Comparison of ENCODE assay signal across 13 cellular contexts in the genomic region with DNA sequence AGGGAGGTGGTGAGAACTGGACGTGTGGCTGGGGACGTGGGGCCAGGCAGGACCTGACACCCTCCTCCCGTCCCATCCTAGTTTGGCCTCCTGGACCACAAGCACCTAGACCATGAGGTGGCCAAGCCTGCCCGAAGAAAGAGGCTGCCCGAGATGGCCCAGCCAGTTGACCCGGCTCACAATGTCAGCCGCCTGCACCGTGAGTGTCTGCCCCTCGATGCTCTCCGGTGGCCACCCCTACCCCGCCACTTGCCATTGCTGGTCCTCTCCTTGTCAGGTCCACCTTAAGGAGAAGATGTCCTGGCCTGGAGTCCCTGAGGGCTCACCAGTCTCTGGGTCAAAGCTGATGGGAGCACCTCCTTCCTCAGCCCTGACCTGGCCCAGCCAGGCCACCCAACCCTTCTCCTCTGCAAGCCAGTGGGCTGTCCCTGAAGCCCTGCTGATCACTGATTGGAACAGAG. TPM values are rescaled to one million over a fixed set of nuclear protein-coding genes. Genes with fewer than 3 reads are reported as not detected.
DNase-seq lines count a peak whose midpoint lies in the region; ATAC-seq and TF ChIP-seq lines count a peak whose summit lies in the region.
"Had no signal": no experiment of that assay in that cellular context is flagged by ENCODE, and none has a peak within 500 bp of the region (broad histone marks: within the 10 kb centered on the region; RNA-seq: fewer than 3 reads in every experiment).

No MANE protein-coding gene starts in this region.

- peak overlapping the region; percentile 81 for H3K4me3 ChIP-seq in brain microvascular endothelial cell (ENCODE audit: low read depth, low read length)
- peak overlapping the region; percentile 5 for H3K4me3 ChIP-seq in skeletal muscle cell (ENCODE audit: low read depth, low read length)
- H3K4me3 ChIP-seq: ovary had no signal

- TF ChIP-seq CTCF in GM20000 (IDR thresholded peaks at IDR 0.05; ENCODE audit: extremely low read depth, missing control alignments) (no peak), brain microvascular endothelial cell (IDR thresholded peaks at IDR 0.05; ENCODE audit: low read depth, low read length, missing control alignments) (no peak)

- peaks cover 34% of the 10 kb centered on the region for H3K36me3 ChIP-seq in brain microvascular endothelial cell (replicated peaks)
- H3K36me3 ChIP-seq: ovary had no signal

- H3K27me3 ChIP-seq in brain microvascular endothelial cell (replicated peaks), result no peaks in the 10 kb centered on the region
- H3K27me3 ChIP-seq: ovary had no signal

- DNase-seq in GM20000 (ENCODE audit: low spot score) (peak; percentile 38), brain microvascular endothelial cell (no peak), left lobe of liver (ENCODE audit: low spot score) (peak; percentile 51), skeletal muscle cell (ENCODE audit: low read depth) (no peak), cortex of kidney (lab: John Stamatoyannopoulos, UW) (no peak), SHP77 (lab: John Stamatoyannopoulos, UW) (no peak), NCI-H2227 treated with DMSO at 0.1 percent for 48 hours (lab: John Stamatoyannopoulos, UW) (no peak)
- DNase-seq: activated gamma-delta T cell treated with Interleukin-2 at 50 U/mL for 16 hours; effector CD8-positive, alpha-beta T cell; NCI-H1930 had no signal

- in situ Hi-C loops in brain microvascular endothelial cell (cut with HindIII; ENCODE audit: low pct_ligation_motif_present, low sequenced_read_pairs), result no loop called here

- peak overlapping the region; percentile 11 for H3K27ac ChIP-seq in brain microvascular endothelial cell
- H3K27ac ChIP-seq: ovary had no signal

- no peak for ATAC-seq in left lobe of liver
- ATAC-seq in HG02938 (IDR thresholded peaks at IDR 0.05; ENCODE audit: unreplicated experiment), result no peak

RNA-seq across cellular contexts. Expression of a gene that starts 2.2 kb away (rescaled TPM):
- total RNA-seq in left lobe of liver, result 64.2 TPM
- total RNA-seq: B cell had no signal

RNA-seq across cellular contexts. Expression of a gene that starts 23.1 kb away (rescaled TPM):
- 7.2 TPM for total RNA-seq in left lobe of liver

RNA-seq across cellular contexts. Expression of a gene that starts 24.0 kb away (rescaled TPM):
- 57.5 TPM for total RNA-seq in left lobe of liver

RNA-seq across cellular contexts. Expression of a gene that starts 44.9 kb away (rescaled TPM):
- total RNA-seq in left lobe of liver, result 653 TPM

RNA-seq across cellular contexts. Expression of a gene that starts 45.0 kb away (rescaled TPM):
- 28.5 TPM for total RNA-seq in left lobe of liver

Comparison
In these comparisons a context has a peak if more than half of its experiments do, and no peak if none do; other contexts are left out.
1. DNase-seq: peak in GM20000 (single experiment) and left lobe of liver (single experiment); none in brain microvascular endothelial cell (single experiment), skeletal muscle cell (single experiment), cortex of kidney (single experiment), SHP77 (0 of 2) and NCI-H2227 treated with DMSO at 0.1 percent for 48 hours (single experiment).